In genomic region chr14:67746927-67747326, GRCh38 we compare ENCODE assay signal across 19 cellular contexts. TPM values are rescaled to one million over a fixed set of nuclear protein-coding genes. Genes with fewer than 3 reads are reported as not detected.
DNase-seq lines count a peak whose midpoint lies in the region; ATAC-seq and TF ChIP-seq lines count a peak whose summit lies in the region.
"Had no signal": no experiment of that assay in that cellular context is flagged by ENCODE, and none has a peak within 500 bp of the region (broad histone marks: within the 10 kb centered on the region; RNA-seq: fewer than 3 reads in every experiment).

No MANE protein-coding gene starts in this region.

- peaks cover 13% of the 10 kb centered on the region for H3K4me1 Mint-ChIP-seq in activated T-helper 1 cell treated with anti-CD3 and anti-CD28 coated beads, Interleukin-12 subunit alpha, Interleukin-12 subunit beta, Interleukin-2, Interleukin-4 antibody, amounts not matched to agents 30 ng/mL and 10 ng/mL and 1 ng/mL, durations not matched to agents 14 hours and 24 hours and 36 hours (ENCODE audit: low read depth)
- H3K4me1 Mint-ChIP-seq in mesothelial cell of epicardium, result no peaks in the 10 kb centered on the region
- H3K4me1 Mint-ChIP-seq: neural progenitor cell had no signal

- intact Hi-C loops in activated T-helper 1 cell treated with anti-CD3 and anti-CD28 coated beads, Interleukin-12 subunit alpha, Interleukin-12 subunit beta, Interleukin-2, Interleukin-4 antibody, amounts not matched to agents 30 ng/mL and 10 ng/mL and 1 ng/mL, durations not matched to agents 14 hours and 24 hours and 36 hours (cut with micrococcal nuclease), result no loop called here
- intact Hi-C loops in vagina (cut with DNase I), result no loop called here

- H3K9me3 ChIP-seq in vagina, result no peaks in the 10 kb centered on the region
- H3K9me3 ChIP-seq: testis had no signal

- no peaks in the 10 kb centered on the region for H3K27me3 Mint-ChIP-seq in activated T-helper 1 cell treated with anti-CD3 and anti-CD28 coated beads, Interleukin-12 subunit alpha, Interleukin-12 subunit beta, Interleukin-2, Interleukin-4 antibody, amounts not matched to agents 30 ng/mL and 10 ng/mL and 1 ng/mL, durations not matched to agents 14 hours and 24 hours and 36 hours (ENCODE audit: insufficient read depth)
- peaks cover 5% of the 10 kb centered on the region for H3K27me3 Mint-ChIP-seq in mesothelial cell of epicardium (ENCODE audit: low read depth)

- H3K4me1 ChIP-seq in vagina, result no peaks in the 10 kb centered on the region
- H3K4me1 ChIP-seq: neural progenitor cell, testis had no signal

- H3K4me3 Mint-ChIP-seq in activated T-helper 1 cell treated with anti-CD3 and anti-CD28 coated beads, Interleukin-12 subunit alpha, Interleukin-12 subunit beta, Interleukin-2, Interleukin-4 antibody, amounts not matched to agents 30 ng/mL and 10 ng/mL and 1 ng/mL, durations not matched to agents 14 hours and 24 hours and 36 hours, result no peak overlapping the region
- H3K4me3 Mint-ChIP-seq in mesothelial cell of epicardium, result no peak overlapping the region
- H3K4me3 Mint-ChIP-seq: neural progenitor cell had no signal

- peaks cover 27% of the 10 kb centered on the region for H3K36me3 Mint-ChIP-seq in activated T-helper 1 cell treated with anti-CD3 and anti-CD28 coated beads, Interleukin-12 subunit alpha, Interleukin-12 subunit beta, Interleukin-2, Interleukin-4 antibody, amounts not matched to agents 30 ng/mL and 10 ng/mL and 1 ng/mL, durations not matched to agents 14 hours and 24 hours and 36 hours (ENCODE audit: low read depth)
- H3K36me3 Mint-ChIP-seq in mesothelial cell of epicardium, result peaks cover 47% of the 10 kb centered on the region

- no peak for TF ChIP-seq CTCF in vagina (IDR thresholded peaks at IDR 0.05)
- TF ChIP-seq CTCF in mesothelial cell of epicardium (IDR thresholded peaks at IDR 0.05; ENCODE audit: unreplicated experiment), result no peak

- no peaks in the 10 kb centered on the region for H3K9me3 Mint-ChIP-seq in activated T-helper 1 cell treated with anti-CD3 and anti-CD28 coated beads, Interleukin-12 subunit alpha, Interleukin-12 subunit beta, Interleukin-2, Interleukin-4 antibody, amounts not matched to agents 30 ng/mL and 10 ng/mL and 1 ng/mL, durations not matched to agents 14 hours and 24 hours and 36 hours
- H3K9me3 Mint-ChIP-seq in mesothelial cell of epicardium, result peaks cover 8% of the 10 kb centered on the region
- H3K9me3 Mint-ChIP-seq: neural progenitor cell had no signal

- peak in 2 of 3 donors; percentile 2 to 12 for DNase-seq in stimulated activated CD4-positive, alpha-beta T cell treated with anti-CD3 and anti-CD28 coated beads, TNF-alpha, amount 100 ng/mL, for 48 hours (ENCODE audit: low read depth in 3 of 3)
- DNase-seq in stimulated activated CD4-positive, alpha-beta T cell treated with anti-CD3 and anti-CD28 coated beads, Interleukin-12 subunit alpha, Interleukin-12 subunit beta, amount 100 ng/mL, for 4 hours, result no peak
- DNase-seq in activated T-helper 1 cell treated with anti-CD3 and anti-CD28 coated beads, Interleukin-12 subunit alpha, Interleukin-12 subunit beta, Interleukin-2, Interleukin-4 antibody, amounts not matched to agents 30 ng/mL and 10 ng/mL and 1 ng/mL, durations not matched to agents 14 hours and 24 hours and 36 hours (ENCODE audit: low spot score), result no peak
- DNase-seq in vagina (ENCODE audit: extremely low spot score in 2 of 2), result no peak
- DNase-seq in mesothelial cell of epicardium (ENCODE audit: low spot score in 2 of 2, unreplicated experiment in 2 of 2), result no peak
- DNase-seq in HUDEP-2 (lab: John Stamatoyannopoulos, UW; ENCODE audit: unreplicated experiment in 76 of 76), result no peak
- DNase-seq: activated CD8-positive, alpha-beta memory T cell treated with anti-CD3 and anti-CD28 coated beads, Interleukin-2, amount 50 U/mL, for 4 hours; AML-193; central memory CD4-positive, alpha-beta T cell; COR-L47; effector CD4-positive, alpha-beta T cell; mesendoderm; NCI-H146; NCI-H2227 treated with DMSO at 0.1 percent for 48 hours; retina; SW 1271; testis had no signal

- no peak overlapping the region for H3K4me3 ChIP-seq in vagina
- H3K4me3 ChIP-seq: neural progenitor cell, testis had no signal

- ATAC-seq in GM21717 (IDR thresholded peaks at IDR 0.05; ENCODE audit: unreplicated experiment), result peak; percentile 74

- H3K27ac ChIP-seq in vagina, result no peak overlapping the region
- H3K27ac ChIP-seq: neural progenitor cell, testis had no signal

- peak overlapping the region; percentile 32 for H3K27ac Mint-ChIP-seq in activated T-helper 1 cell treated with anti-CD3 and anti-CD28 coated beads, Interleukin-12 subunit alpha, Interleukin-12 subunit beta, Interleukin-2, Interleukin-4 antibody, amounts not matched to agents 30 ng/mL and 10 ng/mL and 1 ng/mL, durations not matched to agents 14 hours and 24 hours and 36 hours
- no peak overlapping the region for H3K27ac Mint-ChIP-seq in mesothelial cell of epicardium
- H3K27ac Mint-ChIP-seq: neural progenitor cell had no signal

- no peaks in the 10 kb centered on the region for H3K27me3 ChIP-seq in vagina
- H3K27me3 ChIP-seq: neural progenitor cell, testis had no signal

- H3K36me3 ChIP-seq in vagina, result peaks cover 0 to 43% of the 10 kb centered on the region in 2 donors
- H3K36me3 ChIP-seq: neural progenitor cell had no signal

- no peak for TF ChIP-seq POLR2A in vagina (IDR thresholded peaks at IDR 0.05)

RNA-seq across cellular contexts. Expression of gene RDH12, which starts 45.2 kb away (rescaled TPM):
- not detected in 2 replicates for total RNA-seq in activated T-helper 1 cell treated with anti-CD3 and anti-CD28 coated beads, Interleukin-12 subunit alpha, Interleukin-12 subunit beta, Interleukin-2, Interleukin-4 antibody, amounts not matched to agents 30 ng/mL and 10 ng/mL and 1 ng/mL, durations not matched to agents 14 hours and 24 hours and 36 hours
- total RNA-seq in vagina (15.0 TPM), mesothelial cell of epicardium (not detected in 3 replicates)

RNA-seq across cellular contexts. Expression of gene RDH11, which starts 51.4 kb away (rescaled TPM):
- 63.2 and 66.1 TPM in 2 replicates for total RNA-seq in activated T-helper 1 cell treated with anti-CD3 and anti-CD28 coated beads, Interleukin-12 subunit alpha, Interleukin-12 subunit beta, Interleukin-2, Interleukin-4 antibody, amounts not matched to agents 30 ng/mL and 10 ng/mL and 1 ng/mL, durations not matched to agents 14 hours and 24 hours and 36 hours
- 44.0 TPM for total RNA-seq in vagina
- total RNA-seq in mesothelial cell of epicardium, result 55.3 to 56.1 TPM (median 55.6 TPM) in 3 replicates

Comparison
In these comparisons a context has a peak if more than half of its experiments do, and no peak if none do; other contexts are left out.
1. DNase-seq: peak in stimulated activated CD4-positive, alpha-beta T cell treated with anti-CD3 and anti-CD28 coated beads, TNF-alpha, amount 100 ng/mL, for 48 hours (2 of 3); none in stimulated activated CD4-positive, alpha-beta T cell treated with anti-CD3 and anti-CD28 coated beads, Interleukin-12 subunit alpha, Interleukin-12 subunit beta, amount 100 ng/mL, for 4 hours (single experiment), activated T-helper 1 cell treated with anti-CD3 and anti-CD28 coated beads, Interleukin-12 subunit alpha, Interleukin-12 subunit beta, Interleukin-2, Interleukin-4 antibody, amounts not matched to agents 30 ng/mL and 10 ng/mL and 1 ng/mL, durations not matched to agents 14 hours and 24 hours and 36 hours (single experiment), vagina (0 of 2), mesothelial cell of epicardium (0 of 2) and HUDEP-2 (0 of 76).
2. RNA of gene RDH12, which starts 45.2 kb away (total RNA-seq): 15.0 TPM in vagina (single experiment); not detected in activated T-helper 1 cell treated with anti-CD3 and anti-CD28 coated beads, Interleukin-12 subunit alpha, Interleukin-12 subunit beta, Interleukin-2, Interleukin-4 antibody, amounts not matched to agents 30 ng/mL and 10 ng/mL and 1 ng/mL, durations not matched to agents 14 hours and 24 hours and 36 hours and not detected in mesothelial cell of epicardium; every median in the first group is over 10 times any median in the second.